14 cellular contexts compared by ENCODE assay signal in the genomic region with DNA sequence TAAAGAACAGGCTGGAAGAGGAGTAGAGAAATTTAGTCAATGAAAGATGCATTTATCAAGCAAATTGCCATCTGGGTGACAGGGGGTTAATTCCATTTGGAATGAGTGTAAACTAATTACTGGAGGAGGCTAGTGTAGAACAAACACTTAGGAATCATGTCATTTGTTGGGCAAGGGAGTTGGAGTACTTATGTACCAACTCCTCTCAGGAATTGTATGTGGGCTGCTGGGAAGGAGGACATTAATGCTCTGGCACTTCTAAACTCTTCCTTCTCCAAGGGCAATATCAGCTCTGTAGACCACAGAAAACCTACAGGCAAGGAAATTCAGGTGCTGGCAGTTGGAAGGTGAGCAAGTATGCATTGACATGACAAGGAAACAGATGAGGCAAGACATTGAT.
"Had no signal": no experiment of that assay in that cellular context is flagged by ENCODE, and none has a peak within 500 bp of the region (broad histone marks: within the 10 kb centered on the region; RNA-seq: fewer than 3 reads in every experiment).

No MANE protein-coding gene starts in this region.

- H3K9me3 Mint-ChIP-seq: memory B cell had no signal

- H3K27me3 Mint-ChIP-seq: type B pancreatic cell had no signal

- H3K4me3 Mint-ChIP-seq: immature natural killer cell, memory B cell, mesothelial cell of epicardium, natural killer cell, neural crest cell, type B pancreatic cell had no signal

- ATAC-seq: esophagus mucosa, natural killer cell had no signal

- H3K36me3 Mint-ChIP-seq: immature natural killer cell, memory B cell, natural killer cell had no signal

- H3K4me1 Mint-ChIP-seq: immature natural killer cell, memory B cell, mesothelial cell of epicardium, natural killer cell, neural crest cell had no signal

- H3K27ac Mint-ChIP-seq: immature natural killer cell, memory B cell, mesothelial cell of epicardium, natural killer cell, type B pancreatic cell had no signal

- DNase-seq: effector memory CD4-positive, alpha-beta T cell; immature natural killer cell; left ventricle myocardium inferior; lower lobe of right lung; natural killer cell; posterior cingulate gyrus; sigmoid colon; stimulated activated naive CD4-positive, alpha-beta T cell; uterus had no signal
